ENCODE assay signal across 25 cellular contexts in genomic region chr1:245370175-245370825, GRCh38.
"Had no signal": no experiment of that assay in that cellular context is flagged by ENCODE, and none has a peak within 500 bp of the region (broad histone marks: within the 10 kb centered on the region; RNA-seq: fewer than 3 reads in every experiment).

No MANE protein-coding gene starts in this region.

- ATAC-seq: activated CD8-positive, alpha-beta memory T cell treated with anti-CD3 and anti-CD28 coated beads, Interleukin-2, amount 10 ng/mL, durations not matched to agents 7 days and 5 days; Panc1 had no signal

- H3K36me3 Mint-ChIP-seq: activated CD4-positive, alpha-beta memory T cell treated with anti-CD3 and anti-CD28 coated beads for 36 hours; activated CD8-positive, alpha-beta memory T cell treated with anti-CD3 and anti-CD28 coated beads, Interleukin-2, amount 10 ng/mL, durations not matched to agents 7 days and 5 days; activated naive CD4-positive, alpha-beta T cell treated with anti-CD3 and anti-CD28 coated beads, Interleukin-2, amount 10 ng/mL, durations not matched to agents 7 days and 5 days; activated naive CD8-positive, alpha-beta T cell had no signal

- DNase-seq: activated B cell treated with CpG ODN at 0.5 μM for 24 hours; activated CD4-positive, alpha-beta memory T cell treated with anti-CD3 and anti-CD28 coated beads for 36 hours; activated CD4-positive, alpha-beta T cell treated with anti-CD3 and anti-CD28 coated beads for 4 hours; activated CD4-positive, alpha-beta T cell treated with anti-CD3 and anti-CD28 coated beads, Interleukin-2, amount 50 U/mL, for 1 hour; activated CD4-positive, CD25-positive, alpha-beta regulatory T cell treated with anti-CD3 and anti-CD28 coated beads, Interleukin-2, amount 50 U/mL, for 72 hours; activated CD8-positive, alpha-beta memory T cell treated with anti-CD3 and anti-CD28 coated beads for 24 hours; activated CD8-positive, alpha-beta memory T cell treated with anti-CD3 and anti-CD28 coated beads, Interleukin-2, amount 10 ng/mL, durations not matched to agents 7 days and 5 days; activated effector memory CD4-positive, alpha-beta T cell treated with Interleukin-2 at 50 U/mL for 16 hours; activated naive CD4-positive, alpha-beta T cell treated with anti-CD3 and anti-CD28 coated beads, Interleukin-2, amount 10 ng/mL, durations not matched to agents 7 days and 5 days; activated T-cell treated with anti-CD3 and anti-CD28 coated beads, Interleukin-2, amount 50 U/mL, for 48 hours; amniotic stem cell; aorta; brain microvascular endothelial cell; NCI-H146; NCI-H187; NCI-H2227 treated with DMSO at 0.1 percent for 48 hours; NCI-H446; NCI-H526 treated with DMSO at 0.1 percent for 48 hours; NCI-H774 had no signal

- H3K36me3 ChIP-seq: brain microvascular endothelial cell had no signal

- H3K9ac ChIP-seq: SK-N-SH had no signal

- H3K27ac Mint-ChIP-seq: activated B cell treated with CpG ODN at 0.5 μM for 24 hours; activated CD4-positive, alpha-beta memory T cell treated with anti-CD3 and anti-CD28 coated beads for 36 hours; activated CD8-positive, alpha-beta memory T cell treated with anti-CD3 and anti-CD28 coated beads, Interleukin-2, amount 10 ng/mL, durations not matched to agents 7 days and 5 days; activated naive CD4-positive, alpha-beta T cell treated with anti-CD3 and anti-CD28 coated beads, Interleukin-2, amount 10 ng/mL, durations not matched to agents 7 days and 5 days; activated naive CD8-positive, alpha-beta T cell; T-helper 1 cell treated with Interleukin-12 subunit alpha and Interleukin-12 subunit beta and Interleukin-4 antibody, amounts not matched to agents 30 μg/mL and 1 μg/mL, for 36 hours; T-helper 2 cell treated with Interferon-gamma antibody and Interleukin-4, amounts not matched to agents 5 μg/mL and 100 μg/mL, for 36 hours had no signal

- H3K9me3 Mint-ChIP-seq: activated B cell treated with CpG ODN at 0.5 μM for 24 hours; activated CD4-positive, alpha-beta memory T cell treated with anti-CD3 and anti-CD28 coated beads for 36 hours; activated naive CD4-positive, alpha-beta T cell treated with anti-CD3 and anti-CD28 coated beads, Interleukin-2, amount 10 ng/mL, durations not matched to agents 7 days and 5 days; T-helper 1 cell treated with Interleukin-12 subunit alpha and Interleukin-12 subunit beta and Interleukin-4 antibody, amounts not matched to agents 30 μg/mL and 1 μg/mL, for 36 hours; T-helper 2 cell treated with Interferon-gamma antibody and Interleukin-4, amounts not matched to agents 5 μg/mL and 100 μg/mL, for 36 hours had no signal

- H3K4me1 Mint-ChIP-seq: activated B cell treated with CpG ODN at 0.5 μM for 24 hours; activated CD8-positive, alpha-beta memory T cell treated with anti-CD3 and anti-CD28 coated beads, Interleukin-2, amount 10 ng/mL, durations not matched to agents 7 days and 5 days; activated naive CD4-positive, alpha-beta T cell treated with anti-CD3 and anti-CD28 coated beads, Interleukin-2, amount 10 ng/mL, durations not matched to agents 7 days and 5 days had no signal

- H3K4me2 ChIP-seq: SK-N-SH had no signal

- H3K27me3 Mint-ChIP-seq: activated CD4-positive, alpha-beta memory T cell treated with anti-CD3 and anti-CD28 coated beads for 36 hours; activated naive CD4-positive, alpha-beta T cell treated with anti-CD3 and anti-CD28 coated beads, Interleukin-2, amount 10 ng/mL, durations not matched to agents 7 days and 5 days had no signal

- H3K4me3 Mint-ChIP-seq: activated B cell treated with CpG ODN at 0.5 μM for 24 hours; activated CD4-positive, alpha-beta memory T cell treated with anti-CD3 and anti-CD28 coated beads for 36 hours; activated CD8-positive, alpha-beta memory T cell treated with anti-CD3 and anti-CD28 coated beads, Interleukin-2, amount 10 ng/mL, durations not matched to agents 7 days and 5 days; activated naive CD4-positive, alpha-beta T cell treated with anti-CD3 and anti-CD28 coated beads, Interleukin-2, amount 10 ng/mL, durations not matched to agents 7 days and 5 days; activated naive CD8-positive, alpha-beta T cell; T-helper 1 cell treated with Interleukin-12 subunit alpha and Interleukin-12 subunit beta and Interleukin-4 antibody, amounts not matched to agents 30 μg/mL and 1 μg/mL, for 36 hours; T-helper 2 cell treated with Interferon-gamma antibody and Interleukin-4, amounts not matched to agents 5 μg/mL and 100 μg/mL, for 36 hours had no signal

- H3K27ac ChIP-seq: brain microvascular endothelial cell, SJSA1 had no signal

- H3K27me3 ChIP-seq: brain microvascular endothelial cell, SJSA1 had no signal

- H3K4me3 ChIP-seq: SJSA1 had no signal

- H3K9me3 ChIP-seq: SJSA1, SK-N-SH had no signal
